13 cellular contexts compared by ENCODE assay signal in the genomic region with DNA sequence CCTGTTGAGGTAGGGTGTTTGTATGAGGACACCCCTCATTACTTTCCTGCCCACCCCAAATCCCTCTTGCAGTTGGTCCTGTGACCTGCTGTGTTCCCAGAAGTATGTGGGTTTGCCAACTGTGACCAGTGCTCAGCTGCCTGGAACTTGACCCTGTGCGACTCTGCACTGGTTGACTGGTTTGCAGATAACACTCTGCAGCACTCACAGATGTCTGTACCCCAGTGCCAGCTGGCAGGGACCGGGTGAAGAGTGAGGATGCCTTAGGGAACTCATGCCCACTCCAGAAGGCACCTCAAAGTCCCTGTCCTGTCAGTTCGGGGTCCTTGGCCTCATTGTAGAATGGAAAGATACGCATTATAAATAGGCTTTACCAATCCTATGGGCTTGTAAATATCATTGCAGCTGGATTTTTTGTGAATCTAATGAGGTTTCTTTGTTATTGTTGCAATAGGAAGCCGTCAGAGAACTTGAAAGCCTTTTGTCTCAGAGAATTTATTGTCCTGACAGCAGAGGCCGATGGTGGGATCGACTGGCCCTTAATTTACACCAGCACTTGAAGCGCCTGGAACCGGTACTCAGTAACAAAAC. TPM values are rescaled to one million over a fixed set of nuclear protein-coding genes. Genes with fewer than 3 reads are reported as not detected.
DNase-seq lines count a peak whose midpoint lies in the region; FAIRE-seq and TF ChIP-seq lines count a peak whose summit lies in the region.
"Had no signal": no experiment of that assay in that cellular context is flagged by ENCODE, and none has a peak within 500 bp of the region (broad histone marks: within the 10 kb centered on the region; RNA-seq: fewer than 3 reads in every experiment).

No MANE protein-coding gene starts in this region.

- no peak for TF ChIP-seq CTCF in lower leg skin (IDR thresholded peaks at IDR 0.05)

- CTCF ChIA-PET in activated CD4-positive, alpha-beta T cell treated with anti-CD3 and anti-CD28 coated beads, Interleukin-2, amount 10 ng/mL, durations not matched to agents 7 days and 5 days (lab: Charles Lee), result interaction anchor here (0.7 to 0.8 kb wide), 2 partner anchors 207 to 330 kb away, joined by 3 read pairs; no protein-coding TSS in a partner anchor

- no peaks in the 10 kb centered on the region for H3K9me3 Mint-ChIP-seq in activated CD4-positive, alpha-beta T cell treated with anti-CD3 and anti-CD28 coated beads, Interleukin-2, amount 10 ng/mL, durations not matched to agents 7 days and 5 days
- H3K9me3 Mint-ChIP-seq: stimulated activated naive CD8-positive, alpha-beta T cell treated with anti-CD3 and anti-CD28 coated beads, Interleukin-15, Interleukin-2, amounts not matched to agents 100 ng/mL and 50 ng/mL, for 24 hours had no signal

- TF ChIP-seq POLR2A in lower leg skin (IDR thresholded peaks at IDR 0.05) (no peak), GM12892 (IDR thresholded peaks at IDR 0.05; ENCODE audit: low read depth, low read length) (no peak)

- H3K9me3 ChIP-seq in iPS-18c (ENCODE audit: control insufficient read depth, insufficient read depth, low read length), result no peaks in the 10 kb centered on the region

- FAIRE-seq in GM12892 (lab: Jason Lieb, UNC), result no peak
- FAIRE-seq: GM12878 had no signal

- POLR2A ChIA-PET in activated CD4-positive, alpha-beta T cell treated with anti-CD3 and anti-CD28 coated beads, Interleukin-2, amount 10 ng/mL, durations not matched to agents 7 days and 5 days (lab: Charles Lee), result no interaction called here

- DNase-seq in ELF-1 (ENCODE audit: low read depth, low spot score) (peak; percentile 53), anterior cingulate cortex (lab: John Stamatoyannopoulos, UW) (peak in 49 of 58 donors; percentile 11 to 80 (median 55)), pons (ENCODE audit: low spot score) (peak; percentile 88), lower leg skin (ENCODE audit: low spot score in 2 of 2) (no peak), GM12892 (ENCODE audit: insufficient read length) (no peak), NCI-H82 treated with DMSO at 0.1 percent for 48 hours (lab: John Stamatoyannopoulos, UW; ENCODE audit: unreplicated experiment) (no peak)
- no peak for DNase-seq in activated CD4-positive, alpha-beta T cell treated with anti-CD3 and anti-CD28 coated beads, Interleukin-2, amount 10 ng/mL, durations not matched to agents 7 days and 5 days
- DNase-seq: activated CD4-positive, CD25-positive, alpha-beta regulatory T cell; activated naive CD4-positive, alpha-beta T cell treated with Interleukin-2 at 50 U/mL for 16 hours; NCI-H1694 had no signal

- intact Hi-C loops in lower leg skin (cut with DNase I; ENCODE audit: low total_unique reads), result no loop called here

- no peaks in the 10 kb centered on the region for H3K27me3 Mint-ChIP-seq in activated CD4-positive, alpha-beta T cell treated with anti-CD3 and anti-CD28 coated beads, Interleukin-2, amount 10 ng/mL, durations not matched to agents 7 days and 5 days
- H3K27me3 Mint-ChIP-seq: stimulated activated naive CD8-positive, alpha-beta T cell treated with anti-CD3 and anti-CD28 coated beads, Interleukin-15, Interleukin-2, amounts not matched to agents 100 ng/mL and 50 ng/mL, for 24 hours had no signal

- H3K4me3 ChIP-seq in iPS-18c (ENCODE audit: insufficient read depth, low read depth, low read length) (0 out of 2 replicates have a peak overlapping the region, but pooled peaks have one; percentile 12), lower leg skin (ENCODE audit: low read depth, poor library complexity, severe bottlenecking) (no peak overlapping the region)
- H3K4me3 ChIP-seq: GM12878 had no signal

- no peak overlapping the region for H3K4me3 Mint-ChIP-seq in activated CD4-positive, alpha-beta T cell treated with anti-CD3 and anti-CD28 coated beads, Interleukin-2, amount 10 ng/mL, durations not matched to agents 7 days and 5 days
- H3K4me3 Mint-ChIP-seq: stimulated activated naive CD8-positive, alpha-beta T cell treated with anti-CD3 and anti-CD28 coated beads, Interleukin-15, Interleukin-2, amounts not matched to agents 100 ng/mL and 50 ng/mL, for 24 hours had no signal

- 75 to 76% methylated on average over 9 of the region's 9 CpGs for WGBS in lower leg skin, 2 donors

- no peaks in the 10 kb centered on the region for H3K4me1 Mint-ChIP-seq in activated CD4-positive, alpha-beta T cell treated with anti-CD3 and anti-CD28 coated beads, Interleukin-2, amount 10 ng/mL, durations not matched to agents 7 days and 5 days

- H3K36me3 Mint-ChIP-seq in activated CD4-positive, alpha-beta T cell treated with anti-CD3 and anti-CD28 coated beads, Interleukin-2, amount 10 ng/mL, durations not matched to agents 7 days and 5 days (ENCODE audit: low read depth), result peaks cover 17% of the 10 kb centered on the region

- no peak overlapping the region for H3K27ac Mint-ChIP-seq in activated CD4-positive, alpha-beta T cell treated with anti-CD3 and anti-CD28 coated beads, Interleukin-2, amount 10 ng/mL, durations not matched to agents 7 days and 5 days
- H3K27ac Mint-ChIP-seq: stimulated activated naive CD8-positive, alpha-beta T cell treated with anti-CD3 and anti-CD28 coated beads, Interleukin-15, Interleukin-2, amounts not matched to agents 100 ng/mL and 50 ng/mL, for 24 hours had no signal

RNA-seq across cellular contexts. Expression of a gene that starts 18.2 kb away (rescaled TPM):
- total RNA-seq in lower leg skin, result 10 to 100 TPM; 11.7 to 19.4 (median 17.6) TPM
- 11.5 TPM for polyA plus RNA-seq in GM12892 (2012; ENCODE audit: missing spikeins)
- 10 to 100 TPM; 14.8 to 15.8 TPM for total RNA-seq in activated CD4-positive, alpha-beta T cell treated with anti-CD3 and anti-CD28 coated beads, Interleukin-2, amount 10 ng/mL, durations not matched to agents 7 days and 5 days

Comparison
In these comparisons a context has a peak if more than half of its experiments do, and no peak if none do; other contexts are left out.
1. DNase-seq: peak in ELF-1 (single experiment), anterior cingulate cortex (49 of 58) and pons (single experiment); none in lower leg skin (0 of 2), GM12892 (single experiment), NCI-H82 treated with DMSO at 0.1 percent for 48 hours (single experiment) and activated CD4-positive, alpha-beta T cell treated with anti-CD3 and anti-CD28 coated beads, Interleukin-2, amount 10 ng/mL, durations not matched to agents 7 days and 5 days (single experiment).